19 cellular contexts compared by ENCODE assay signal in the genomic region with DNA sequence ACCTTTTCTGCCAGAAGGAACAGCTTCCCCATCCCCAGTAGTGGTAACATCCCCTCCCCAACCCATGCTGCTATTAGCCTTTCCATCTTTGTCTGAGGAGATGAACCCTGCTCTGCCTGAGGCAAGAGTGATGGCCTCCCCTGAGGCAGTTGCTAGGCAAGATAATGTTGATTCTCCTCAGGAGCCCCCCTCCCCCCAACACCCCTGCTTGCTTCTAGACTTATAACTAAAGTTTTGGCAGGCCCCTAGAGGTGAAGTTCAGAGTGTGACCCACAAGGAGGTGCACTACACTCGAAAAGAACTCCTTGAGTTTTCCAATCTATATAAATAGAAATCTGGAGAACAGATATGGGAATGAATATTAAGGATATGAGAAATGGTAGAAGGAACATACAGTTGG.
DNase-seq lines count a peak whose midpoint lies in the region; FAIRE-seq and TF ChIP-seq lines count a peak whose summit lies in the region.
"Had no signal": no experiment of that assay in that cellular context is flagged by ENCODE, and none has a peak within 500 bp of the region (broad histone marks: within the 10 kb centered on the region; RNA-seq: fewer than 3 reads in every experiment).

No MANE protein-coding gene starts in this region.

- no peak overlapping the region for H3K56ac ChIP-seq in H1 (replicated peaks; ENCODE audit: insufficient read length, low read depth, low read length)

- H3K9me3 ChIP-seq in BE2C (no peaks in the 10 kb centered on the region), MM.1S (replicated peaks; ENCODE audit: insufficient read depth, low read length) (no peaks in the 10 kb centered on the region), SJCRH30 (replicated peaks) (no peaks in the 10 kb centered on the region), H1 (ENCODE audit: insufficient read depth in 2 of 2, low read depth in 1 of 2, low read length in 1 of 2) (no peaks in the 10 kb centered on the region), hepatocyte (ENCODE audit: low read depth) (no peaks in the 10 kb centered on the region)
- H3K9me3 ChIP-seq: A549, BLaER1 had no signal

- no peak overlapping the region for H3K18ac ChIP-seq in H1 (ENCODE audit: extremely low read depth, low read length)

- no peak overlapping the region for H4K91ac ChIP-seq in H1 (replicated peaks; ENCODE audit: insufficient read length, low read length)

- CTCF ChIA-PET in H1 (lab: Charles Lee; ENCODE audit: partially characterized antibody) = interaction anchor here (1.5 to 1.7 kb wide), 2 partner anchors 9 to 19 kb away, joined by 4 to 5 read pairs; no protein-coding TSS in a partner anchor
- CTCF ChIA-PET in activated naive CD4-positive, alpha-beta T cell treated with anti-CD3 and anti-CD28 coated beads for 36 hours (lab: Charles Lee) = interaction anchor here (0.6 kb wide), 1 partner anchor 190 kb away, joined by 5 read pairs; no protein-coding TSS in a partner anchor

- TF ChIP-seq EP300 in H1 (IDR thresholded peaks at IDR 0.05; ENCODE audit: borderline replicate concordance in 1 of 2, low read depth in 2 of 2, low read length in 2 of 2) = no peak

- H3K23me2 ChIP-seq in H1 (ENCODE audit: low read depth, low read length) = no peaks in the 10 kb centered on the region

- H3K9me2 ChIP-seq in MM.1S (replicated peaks; ENCODE audit: insufficient read depth, low read length) (no peaks in the 10 kb centered on the region), hepatocyte (replicated peaks; ENCODE audit: insufficient read depth) (no peaks in the 10 kb centered on the region)

- H4K8ac ChIP-seq in H1 (ENCODE audit: extremely low read depth, insufficient read depth, low read length) = no peak overlapping the region

- H3K9ac ChIP-seq in MM.1S (ENCODE audit: low read length) (no peak overlapping the region), H1 (replicated peaks in 1 of 4; ENCODE audit: extremely low read depth in 1 of 4, low read depth in 3 of 4, low read length in 3 of 4) (no peak overlapping the region)
- H3K9ac ChIP-seq: BLaER1 had no signal

- H3K4me3 Mint-ChIP-seq in activated naive CD4-positive, alpha-beta T cell treated with anti-CD3 and anti-CD28 coated beads for 36 hours = no peak overlapping the region
- H3K4me3 Mint-ChIP-seq: CD14-positive monocyte; CD4-positive, alpha-beta memory T cell had no signal

- H3K27me3 ChIP-seq in BE2C (no peaks in the 10 kb centered on the region), MM.1S (replicated peaks; ENCODE audit: insufficient read depth, low read length) (no peaks in the 10 kb centered on the region), SJCRH30 (no peaks in the 10 kb centered on the region), H1 (replicated peaks in 1 of 4; ENCODE audit: control insufficient read depth in 3 of 4, extremely low read depth in 1 of 4, insufficient read depth in 3 of 4, low read length in 3 of 4) (no peaks in the 10 kb centered on the region), hepatocyte (no peaks in the 10 kb centered on the region)
- H3K27me3 ChIP-seq: BLaER1 had no signal

- DNase-seq in BE2C (no peak), MM.1S (no peak), SJCRH30 (peak; percentile 5 to 33), H1 (ENCODE audit: low read depth in 1 of 2, low spot score in 2 of 2) (peak in 1 of 2 experiments; percentile 2), hepatocyte (ENCODE audit: low spot score) (no peak), activated gamma-delta T cell treated with Interleukin-2 at 50 U/mL for 16 hours (no peak), NAMALWA (ENCODE audit: low spot score) (no peak)
- DNase-seq in activated naive CD4-positive, alpha-beta T cell treated with anti-CD3 and anti-CD28 coated beads for 36 hours = no peak
- DNase-seq: AML-193; CD4-positive, alpha-beta memory T cell; DMS153; DMS79; GF-D8; HCEC 1CT had no signal

- H2BK12ac ChIP-seq in H1 (ENCODE audit: low read depth, low read length) = no peak overlapping the region

- H2AFZ ChIP-seq in MM.1S (ENCODE audit: low read length) = no peak overlapping the region
- no peak overlapping the region for H2AFZ ChIP-seq in H1 (ENCODE audit: low read length)
- no peak overlapping the region for H2AFZ ChIP-seq in hepatocyte

- H3F3A ChIP-seq in MM.1S (ENCODE audit: insufficient read depth, low read length) = no peaks in the 10 kb centered on the region

- no peak overlapping the region for H2BK20ac ChIP-seq in H1 (ENCODE audit: low read length)

- peaks cover 8% of the 10 kb centered on the region for H3K4me1 ChIP-seq in BE2C
- no peaks in the 10 kb centered on the region for H3K4me1 ChIP-seq in MM.1S (ENCODE audit: low read length)
- H3K4me1 ChIP-seq in SJCRH30 = 0 out of 2 replicates have a peak, but pooled peaks cover 3% of the 10 kb centered on the region
- H3K4me1 ChIP-seq in H1 (replicated peaks in 1 of 4; ENCODE audit: control insufficient read depth in 3 of 4, insufficient read depth in 4 of 4, low read length in 3 of 4) = peaks cover 0 to 2% (median 0%) of the 10 kb centered on the region in 4 experiments; a peak in 1 of 7 replicates
- no peaks in the 10 kb centered on the region for H3K4me1 ChIP-seq in hepatocyte (ENCODE audit: insufficient read depth)
- H3K4me1 ChIP-seq: A549, BLaER1 had no signal

- H3K4me3 ChIP-seq in BE2C (ENCODE audit: low read depth, low read length) (no peak overlapping the region), MM.1S (ENCODE audit: low read length) (no peak overlapping the region), SJCRH30 (no peak overlapping the region), H1 (ENCODE audit: extremely low read depth in 1 of 4, insufficient read depth in 2 of 4, low read depth in 3 of 4, low read length in 4 of 4) (no peak overlapping the region), hepatocyte (no peak overlapping the region)
- H3K4me3 ChIP-seq: A549, BLaER1, GM12878 had no signal

- 0 out of 2 replicates have a peak, but pooled peaks have one; percentile 14 for TF ChIP-seq CTCF in BE2C (IDR thresholded peaks at IDR 0.05; ENCODE audit: low read depth, low read length)
- TF ChIP-seq CTCF in MM.1S (IDR thresholded peaks at IDR 0.05; ENCODE audit: low read length) = 0 out of 2 replicates have a peak, but pooled peaks have one; percentile 6
- peak in 2 of 3 experiments; percentile 19 to 30; a peak in 2 of 4 replicates for TF ChIP-seq CTCF in H1 (IDR thresholded peaks at IDR 0.05; ENCODE audit: control extremely low read depth in 1 of 3, insufficient read depth in 1 of 3, low read depth in 1 of 3, low read length in 3 of 3)
- no peak for TF ChIP-seq CTCF in hepatocyte (IDR thresholded peaks at IDR 0.05; ENCODE audit: poor library complexity)

- peak; percentile 35 to 47; a peak in 3 of 4 replicates for TF ChIP-seq RAD21 in H1 (IDR thresholded peaks at IDR 0.05 in 1 of 2, conservative IDR thresholded peaks at IDR 0.05 in 1 of 2; ENCODE audit: low read depth in 2 of 2, low read length in 2 of 2)

- H2BK15ac ChIP-seq in H1 (ENCODE audit: low read length) = no peak overlapping the region

- no peak overlapping the region for H3K27ac ChIP-seq in MM.1S (ENCODE audit: low read length)
- H3K27ac ChIP-seq in SJCRH30 = no peak overlapping the region
- no peak overlapping the region for H3K27ac ChIP-seq in H1 (ENCODE audit: low read depth, low read length)
- H3K27ac ChIP-seq in hepatocyte = no peak overlapping the region
- H3K27ac ChIP-seq: 22Rv1, A549, BLaER1 had no signal

- no peaks in the 10 kb centered on the region for H3K79me2 ChIP-seq in MM.1S (ENCODE audit: low read length)
- H3K79me2 ChIP-seq in H1 (ENCODE audit: control insufficient read depth in 1 of 2, insufficient read depth in 2 of 2, low read length in 2 of 2) = no peaks in the 10 kb centered on the region
- H3K79me2 ChIP-seq in hepatocyte = no peaks in the 10 kb centered on the region

- H4K20me1 ChIP-seq in MM.1S (ENCODE audit: insufficient read depth, low read length) = no peaks in the 10 kb centered on the region
- H4K20me1 ChIP-seq in H1 (replicated peaks in 1 of 2; ENCODE audit: control insufficient read depth in 1 of 2, insufficient read depth in 2 of 2, low read length in 2 of 2) = no peaks in the 10 kb centered on the region
- H4K20me1 ChIP-seq in hepatocyte (ENCODE audit: insufficient read depth, poor library complexity, severe bottlenecking) = no peaks in the 10 kb centered on the region
- H4K20me1 ChIP-seq: BLaER1 had no signal

- no peak overlapping the region for H3K4ac ChIP-seq in H1 (replicated peaks; ENCODE audit: insufficient read length, low read depth, low read length)

- H2AK5ac ChIP-seq in H1 (ENCODE audit: low read depth, low read length) = no peak overlapping the region

- TF ChIP-seq POLR2A in H1 (IDR thresholded peaks at IDR 0.05; ENCODE audit: control extremely low read depth in 1 of 2, low read depth in 2 of 2, low read length in 2 of 2) = no peak

- no peak overlapping the region for H3K27ac Mint-ChIP-seq in activated naive CD4-positive, alpha-beta T cell treated with anti-CD3 and anti-CD28 coated beads for 36 hours
- H3K27ac Mint-ChIP-seq: CD14-positive monocyte; CD4-positive, alpha-beta memory T cell had no signal

- H3K79me1 ChIP-seq in H1 (ENCODE audit: low read depth, low read length) = no peaks in the 10 kb centered on the region

- no peak overlapping the region for H3K23ac ChIP-seq in H1 (ENCODE audit: insufficient read length)

- POLR2A ChIA-PET in H1 (lab: Charles Lee; ENCODE audit: partially characterized antibody) = no interaction called here

- no peaks in the 10 kb centered on the region for H3K4me1 Mint-ChIP-seq in activated naive CD4-positive, alpha-beta T cell treated with anti-CD3 and anti-CD28 coated beads for 36 hours (ENCODE audit: low read depth)
- H3K4me1 Mint-ChIP-seq: CD14-positive monocyte; CD4-positive, alpha-beta memory T cell had no signal

- no peak overlapping the region for H3K14ac ChIP-seq in H1 (ENCODE audit: insufficient read length)

- no peak for FAIRE-seq in H1 (lab: Jason Lieb, UNC)
- FAIRE-seq: A549, GM12878 had no signal

- H3K4me2 ChIP-seq in MM.1S (ENCODE audit: low read depth, low read length) (no peak overlapping the region), H1 (ENCODE audit: insufficient read depth in 1 of 2, low read depth in 2 of 2, low read length in 2 of 2) (no peak overlapping the region), hepatocyte (no peak overlapping the region)
- H3K4me2 ChIP-seq: A549, BLaER1 had no signal

- no peaks in the 10 kb centered on the region for H3K27me3 Mint-ChIP-seq in activated naive CD4-positive, alpha-beta T cell treated with anti-CD3 and anti-CD28 coated beads for 36 hours (ENCODE audit: low read depth)
- H3K27me3 Mint-ChIP-seq: CD4-positive, alpha-beta memory T cell had no signal

- no peak overlapping the region for H2BK120ac ChIP-seq in H1 (replicated peaks; ENCODE audit: low read depth, low read length)

- H3K36me3 ChIP-seq in BE2C = no peaks in the 10 kb centered on the region
- no peaks in the 10 kb centered on the region for H3K36me3 ChIP-seq in MM.1S (replicated peaks; ENCODE audit: insufficient read depth, low read length)
- no peaks in the 10 kb centered on the region for H3K36me3 ChIP-seq in SJCRH30
- no peaks in the 10 kb centered on the region for H3K36me3 ChIP-seq in H1 (ENCODE audit: control insufficient read depth in 2 of 4, insufficient read depth in 4 of 4, low read length in 3 of 4)
- H3K36me3 ChIP-seq in hepatocyte (replicated peaks; ENCODE audit: insufficient read depth, low read depth) = no peaks in the 10 kb centered on the region
- H3K36me3 ChIP-seq: BLaER1 had no signal

- no peak overlapping the region for H2BK5ac ChIP-seq in H1 (ENCODE audit: low read depth, low read length)

- no peaks in the 10 kb centered on the region for H3K36me3 Mint-ChIP-seq in activated naive CD4-positive, alpha-beta T cell treated with anti-CD3 and anti-CD28 coated beads for 36 hours (ENCODE audit: low read depth)
- H3K36me3 Mint-ChIP-seq: CD14-positive monocyte; CD4-positive, alpha-beta memory T cell had no signal

- H3K9me3 Mint-ChIP-seq in activated naive CD4-positive, alpha-beta T cell treated with anti-CD3 and anti-CD28 coated beads for 36 hours = peaks cover 7% of the 10 kb centered on the region

- 67% methylated on average over 1 of the region's 1 CpG; no CpG with 5 or more reads in 1 of the 2 experiments for WGBS in H1 (ENCODE audit: extremely low coverage in 1 of 2, insufficient coverage in 1 of 2, insufficient read length in 1 of 2, insufficient replicate concordance in 2 of 2, low coverage in 1 of 2, low lambda C conversion rate in 2 of 2, missing lambda C conversion rate in 1 of 2), 2 experiments
- WGBS in hepatocyte (ENCODE audit: low lambda C conversion rate, missing lambda C conversion rate) = 86% methylated on average over 1 of the region's 1 CpG

- intact Hi-C loops in activated naive CD4-positive, alpha-beta T cell treated with anti-CD3 and anti-CD28 coated beads for 36 hours (cut with micrococcal nuclease) = no loop called here

- no peak overlapping the region for H4K5ac ChIP-seq in H1 (ENCODE audit: insufficient read length, low read depth, low read length)

Comparison
In these comparisons a context has a peak if more than half of its experiments do, and no peak if none do; other contexts are left out.
1. DNase-seq: peak in SJCRH30 (2 of 2); none in BE2C (single experiment), MM.1S (single experiment), hepatocyte (single experiment), activated gamma-delta T cell treated with Interleukin-2 at 50 U/mL for 16 hours (single experiment), NAMALWA (single experiment) and activated naive CD4-positive, alpha-beta T cell treated with anti-CD3 and anti-CD28 coated beads for 36 hours (single experiment).